Comparison of ENCODE assay signal across 18 cellular contexts in genomic region chr10:124009616-124010015, GRCh38.
DNase-seq lines count a peak whose midpoint lies in the region; ATAC-seq and TF ChIP-seq lines count a peak whose summit lies in the region.
"Had no signal": no experiment of that assay in that cellular context is flagged by ENCODE, and none has a peak within 500 bp of the region (broad histone marks: within the 10 kb centered on the region; RNA-seq: fewer than 3 reads in every experiment).

No MANE protein-coding gene starts in this region.

- peaks cover 0 to 10% of the 10 kb centered on the region in 2 donors for H3K36me3 ChIP-seq in esophagus (ENCODE audit: control insufficient read depth in 2 of 2, insufficient read depth in 2 of 2, low read length in 1 of 2)
- H3K36me3 ChIP-seq in stomach smooth muscle (ENCODE audit: control insufficient read depth in 2 of 2, insufficient read depth in 2 of 2, low read length in 2 of 2): peaks cover 23 to 32% of the 10 kb centered on the region in 2 donors

- intact Hi-C loops in left ventricle myocardium superior (cut with micrococcal nuclease): no loop called here

- TF ChIP-seq CTCF in omental fat pad (IDR thresholded peaks at IDR 0.05): no peak

- H3K27me3 ChIP-seq in esophagus (ENCODE audit: control insufficient read depth in 1 of 2, insufficient read depth in 2 of 2, low read length in 2 of 2): no peaks in the 10 kb centered on the region
- H3K27me3 ChIP-seq in stomach smooth muscle (ENCODE audit: control insufficient read depth in 1 of 2, insufficient read depth in 2 of 2, low read length in 2 of 2): no peaks in the 10 kb centered on the region

- peaks cover 0 to 3% of the 10 kb centered on the region in 2 donors for H3K4me1 ChIP-seq in esophagus (ENCODE audit: control insufficient read depth in 2 of 2, insufficient read depth in 2 of 2, low read length in 1 of 2)
- H3K4me1 ChIP-seq in stomach smooth muscle (ENCODE audit: control insufficient read depth, insufficient read depth, low read length): peaks cover 69% of the 10 kb centered on the region

- H3K4me3 ChIP-seq in esophagus (ENCODE audit: low read depth in 1 of 2, low read length in 2 of 2) (no peak overlapping the region), stomach smooth muscle (ENCODE audit: low read length in 2 of 2) (no peak overlapping the region)
- H3K4me3 ChIP-seq: GM23338 had no signal

- ATAC-seq in omental fat pad (ENCODE audit: low FRiP score) (peak; percentile 82), left ventricle myocardium superior (no peak), HG03432 (IDR thresholded peaks at IDR 0.05; ENCODE audit: unreplicated experiment) (no peak), HG02870 (IDR thresholded peaks at IDR 0.05; ENCODE audit: unreplicated experiment) (no peak)
- ATAC-seq: GM23338 had no signal

- H3K9me3 ChIP-seq in esophagus (ENCODE audit: control insufficient read depth in 2 of 2, insufficient read depth in 1 of 2, low read depth in 1 of 2, low read length in 1 of 2) (peaks cover 0 to 3% of the 10 kb centered on the region in 2 donors), stomach smooth muscle (ENCODE audit: control insufficient read depth in 2 of 2, low read length in 2 of 2) (peaks cover 0 to 4% of the 10 kb centered on the region in 2 donors)

- H3K9ac ChIP-seq in stomach smooth muscle (ENCODE audit: low read length in 2 of 2): peak overlapping the region; percentile 52 to 60

- 72 to 79% methylated on average over 9 of the region's 9 CpGs for WGBS in esophagus, 2 donors

- DNase-seq in M059J (ENCODE audit: low read depth): peak; percentile 38
- no peak for DNase-seq in omental fat pad (ENCODE audit: low spot score)
- no peak for DNase-seq in left ventricle myocardium superior
- no peak for DNase-seq in NCI-H2227 (lab: John Stamatoyannopoulos, UW; ENCODE audit: unreplicated experiment)
- DNase-seq: COR-L47; DMS153; Kasumi-1; NCI-H1417 treated with DMSO at 0.1 percent for 48 hours; NCI-H1930; NCI-H446; NCI-H69; NK-92 treated with Interleukin-12 subunit alpha and Interleukin-12 subunit beta, amount 100 ng/mL, for 24 hours had no signal

- H3K27ac ChIP-seq in esophagus (ENCODE audit: low read depth in 2 of 2, low read length in 1 of 2): peak overlapping the region; percentile 12 to 66
- H3K27ac ChIP-seq in stomach smooth muscle (ENCODE audit: low read length): peak overlapping the region; percentile 97
- H3K27ac ChIP-seq: C4-2B had no signal
